ENCODE assay signal across 13 cellular contexts in the genomic region with DNA sequence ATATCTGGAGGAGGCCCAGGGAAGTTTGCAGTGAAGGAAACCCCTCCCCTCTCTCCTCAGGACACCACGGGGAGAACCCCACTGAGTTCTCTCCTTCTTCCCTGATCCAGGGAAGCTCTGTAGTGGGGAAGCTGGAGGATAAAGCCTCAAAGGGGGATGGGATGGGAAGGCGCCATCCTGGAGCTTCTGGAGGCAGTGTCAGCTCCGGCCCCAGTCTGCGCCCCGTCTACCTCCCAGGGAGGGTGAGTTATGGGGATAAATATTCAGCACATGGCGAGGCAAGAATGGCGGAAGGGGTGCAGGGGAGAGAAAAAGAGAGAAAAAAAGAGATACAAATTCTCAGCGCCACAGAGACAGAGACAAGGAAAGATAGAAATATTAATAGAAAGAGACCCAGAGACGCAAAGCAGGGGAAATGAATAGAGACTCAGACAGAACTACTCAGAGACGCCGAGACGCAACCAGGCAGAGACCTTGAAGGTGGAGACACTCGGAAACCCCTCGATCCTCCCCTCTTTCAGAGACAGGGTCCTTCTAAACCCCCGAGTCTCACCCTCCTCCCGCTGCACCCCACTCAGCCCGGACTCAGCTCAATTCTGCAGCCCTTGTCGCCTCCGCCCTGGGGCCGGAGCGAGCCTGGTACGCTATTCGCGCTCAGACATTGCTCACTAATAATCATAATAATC. TPM values are rescaled to one million over a fixed set of nuclear protein-coding genes. Genes with fewer than 3 reads are reported as not detected.
DNase-seq lines count a peak whose midpoint lies in the region; ATAC-seq and TF ChIP-seq lines count a peak whose summit lies in the region.
"Had no signal": no experiment of that assay in that cellular context is flagged by ENCODE, and none has a peak within 500 bp of the region (broad histone marks: within the 10 kb centered on the region; RNA-seq: fewer than 3 reads in every experiment).

No MANE protein-coding gene starts in this region.

- TF ChIP-seq CTCF in Panc1 (IDR thresholded peaks at IDR 0.05) (no peak), glutamatergic neuron (IDR thresholded peaks at IDR 0.05; ENCODE audit: partially characterized antibody, unreplicated experiment) (no peak)

- H3K9me3 Mint-ChIP-seq in T-helper 1 cell treated with Interleukin-12 subunit alpha and Interleukin-12 subunit beta and Interleukin-4 antibody, amounts not matched to agents 30 μg/mL and 1 μg/mL, for 36 hours: no peaks in the 10 kb centered on the region
- peaks cover 9% of the 10 kb centered on the region for H3K9me3 Mint-ChIP-seq in glutamatergic neuron (ENCODE audit: unreplicated experiment)

- ATAC-seq in Panc1: no peak
- ATAC-seq in HG02610 (IDR thresholded peaks at IDR 0.05; ENCODE audit: unreplicated experiment): no peak

- H3K36me3 ChIP-seq in Panc1 (ENCODE audit: control insufficient read depth, insufficient read depth, low read length): no peaks in the 10 kb centered on the region

- H3K27ac Mint-ChIP-seq in T-helper 1 cell treated with Interleukin-12 subunit alpha and Interleukin-12 subunit beta and Interleukin-4 antibody, amounts not matched to agents 30 μg/mL and 1 μg/mL, for 36 hours: no peak overlapping the region
- H3K27ac Mint-ChIP-seq in glutamatergic neuron (ENCODE audit: unreplicated experiment): no peak overlapping the region

- H3K36me3 Mint-ChIP-seq in T-helper 1 cell treated with Interleukin-12 subunit alpha and Interleukin-12 subunit beta and Interleukin-4 antibody, amounts not matched to agents 30 μg/mL and 1 μg/mL, for 36 hours (ENCODE audit: low read depth): no peaks in the 10 kb centered on the region
- H3K36me3 Mint-ChIP-seq in glutamatergic neuron (ENCODE audit: unreplicated experiment): no peaks in the 10 kb centered on the region

- H3K9me3 ChIP-seq in Panc1 (ENCODE audit: control insufficient read depth, insufficient read depth, low read depth, low read length): no peaks in the 10 kb centered on the region

- H3K4me3 Mint-ChIP-seq in T-helper 1 cell treated with Interleukin-12 subunit alpha and Interleukin-12 subunit beta and Interleukin-4 antibody, amounts not matched to agents 30 μg/mL and 1 μg/mL, for 36 hours: peak overlapping the region; percentile 54
- peak overlapping the region; percentile 69 for H3K4me3 Mint-ChIP-seq in glutamatergic neuron (ENCODE audit: unreplicated experiment)

- H3K27me3 ChIP-seq in Panc1 (ENCODE audit: control insufficient read depth, insufficient read depth, low read length): no peaks in the 10 kb centered on the region

- intact Hi-C loops in Panc1 (cut with micrococcal nuclease; ENCODE audit: unreplicated experiment): no loop called here

- in situ Hi-C loops in Panc1 (cut with HindIII; ENCODE audit: low pct_unique_long_range_greater_than_20kb, low sequenced_read_pairs): no loop called here

- no peaks in the 10 kb centered on the region for H3K4me1 ChIP-seq in Panc1 (ENCODE audit: control insufficient read depth, insufficient read depth, low read length)

- peaks cover 9% of the 10 kb centered on the region for H3K4me1 Mint-ChIP-seq in T-helper 1 cell treated with Interleukin-12 subunit alpha and Interleukin-12 subunit beta and Interleukin-4 antibody, amounts not matched to agents 30 μg/mL and 1 μg/mL, for 36 hours (ENCODE audit: low read depth)
- H3K4me1 Mint-ChIP-seq in glutamatergic neuron (ENCODE audit: low read depth, unreplicated experiment): peaks cover 7% of the 10 kb centered on the region

- CTCF ChIA-PET in Panc1 (lab: Charles Lee): no interaction called here

- H3K4me3 ChIP-seq in Panc1 (ENCODE audit: low read depth in 2 of 2, low read length in 2 of 2): peak overlapping the region; percentile 44 to 45

- H3K27ac ChIP-seq in Panc1 (ENCODE audit: low read length): no peak overlapping the region

- BruUV-seq in Panc1 (replicated peaks; lab: Mats Ljungman, UMichigan): no TSS peak

- POLR2A ChIA-PET in Panc1 (lab: Charles Lee): no interaction called here

- H3K27me3 Mint-ChIP-seq in T-helper 1 cell treated with Interleukin-12 subunit alpha and Interleukin-12 subunit beta and Interleukin-4 antibody, amounts not matched to agents 30 μg/mL and 1 μg/mL, for 36 hours (ENCODE audit: low read depth): peaks cover 31% of the 10 kb centered on the region
- H3K27me3 Mint-ChIP-seq in glutamatergic neuron (ENCODE audit: unreplicated experiment): peaks cover 6% of the 10 kb centered on the region

- DNase-seq in T-helper 1 cell (no peak), Panc1 (ENCODE audit: low read depth, low spot score) (no peak), glutamatergic neuron (no peak), retina (peak; percentile 15), foreskin melanocyte (no peak), NCI-H526 (lab: John Stamatoyannopoulos, UW) (no peak)
- DNase-seq: 8988T, activated gamma-delta T cell, head of caudate nucleus, NCI-H226, RPMI8226 had no signal

RNA-seq across cellular contexts. Expression of gene OLFM2, which starts 23.6 kb away (rescaled TPM):
- total RNA-seq in Panc1 (2021; ENCODE audit: unreplicated experiment): 9.7 TPM
- polyA plus RNA-seq in Panc1 (2012; ENCODE audit: insufficient read length): 11.9 TPM
- 19.5 TPM for total RNA-seq in glutamatergic neuron (ENCODE audit: unreplicated experiment)
